Comparison of ENCODE assay signal across 1 cellular context in genomic region chr1:4058706-4059105, GRCh38.
TF ChIP-seq lines count a peak whose summit lies in the region.

No MANE protein-coding gene starts in this region.

TF ChIP-seq in IMR-90, 13 proteins besides CTCF, POLR2A, EP300 and RAD21 (continued from another document):
- TF ChIP-seq ELK1 (IDR thresholded peaks at IDR 0.05; ENCODE audit: borderline replicate concordance, low read depth, low read length) (no peak), MAZ (IDR thresholded peaks at IDR 0.05; ENCODE audit: borderline replicate concordance, low read depth, low read length) (no peak), NFE2L2 (IDR thresholded peaks at IDR 0.05; ENCODE audit: low read depth, low read length) (no peak), RCOR1 (IDR thresholded peaks at IDR 0.05; ENCODE audit: insufficient replicate concordance, low read length) (no peak), MXI1 (IDR thresholded peaks at IDR 0.05; ENCODE audit: borderline replicate concordance, low read depth, low read length) (no peak), USF2 (IDR thresholded peaks at IDR 0.05; ENCODE audit: low read depth, low read length) (no peak), CHD1 (IDR thresholded peaks at IDR 0.05; ENCODE audit: low read depth, low read length) (no peak)
